9 cellular contexts compared by ENCODE assay signal in the genomic region with DNA sequence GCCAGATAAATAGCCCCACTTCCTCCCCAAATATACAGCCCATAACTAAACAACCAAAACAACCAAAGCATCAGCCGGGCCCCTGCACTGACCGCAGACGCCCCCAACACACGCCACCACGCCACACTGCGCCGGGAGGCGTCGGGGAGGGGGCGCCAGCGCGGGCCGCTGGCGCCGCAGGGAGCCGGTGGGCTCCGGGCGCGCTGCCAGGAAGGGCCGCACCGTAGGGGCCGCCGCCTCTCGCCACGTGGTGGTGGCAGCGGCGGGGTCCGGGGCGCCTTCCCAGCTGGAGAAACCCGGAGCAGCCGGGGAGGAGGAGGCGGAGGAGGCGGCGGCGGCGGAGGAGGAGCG. TPM values are rescaled to one million over a fixed set of nuclear protein-coding genes. Genes with fewer than 3 reads are reported as not detected.
A peak's percentile ranks its signal among the peaks of the same experiment; 100 is the strongest.
DNase-seq lines count a peak whose midpoint lies in the region; ATAC-seq and TF ChIP-seq lines count a peak whose summit lies in the region.
"Had no signal": no experiment of that assay in that cellular context is flagged by ENCODE, and none has a peak within 500 bp of the region (broad histone marks: within the 10 kb centered on the region; RNA-seq: fewer than 3 reads in every experiment).

No MANE protein-coding gene starts in this region.

- H3K4me3 ChIP-seq in suprapubic skin, result peak overlapping the region; percentile 99

- H3K9me3 ChIP-seq in suprapubic skin, result no peaks in the 10 kb centered on the region

- H3K4me1 ChIP-seq in suprapubic skin, result peaks cover 30% of the 10 kb centered on the region

- peaks cover 31% of the 10 kb centered on the region for H3K4me1 Mint-ChIP-seq in activated naive CD4-positive, alpha-beta T cell treated with anti-CD3 and anti-CD28 coated beads, Interleukin-2, amount 10 ng/mL, durations not matched to agents 7 days and 5 days
- H3K4me1 Mint-ChIP-seq in activated T-helper 1 cell treated with anti-CD3 and anti-CD28 coated beads, Interleukin-12 subunit alpha, Interleukin-12 subunit beta, Interleukin-2, Interleukin-4 antibody, amounts not matched to agents 30 ng/mL and 10 ng/mL and 1 ng/mL, durations not matched to agents 14 hours and 24 hours and 36 hours (ENCODE audit: low read depth), result peaks cover 47% of the 10 kb centered on the region
- peaks cover 50% of the 10 kb centered on the region in 2 donors for H3K4me1 Mint-ChIP-seq in immature natural killer cell

- peak overlapping the region; percentile 88 for H3K27ac ChIP-seq in suprapubic skin

- H3K4me3 Mint-ChIP-seq in activated naive CD4-positive, alpha-beta T cell treated with anti-CD3 and anti-CD28 coated beads, Interleukin-2, amount 10 ng/mL, durations not matched to agents 7 days and 5 days, result peak overlapping the region; percentile 79
- H3K4me3 Mint-ChIP-seq in activated T-helper 1 cell treated with anti-CD3 and anti-CD28 coated beads, Interleukin-12 subunit alpha, Interleukin-12 subunit beta, Interleukin-2, Interleukin-4 antibody, amounts not matched to agents 30 ng/mL and 10 ng/mL and 1 ng/mL, durations not matched to agents 14 hours and 24 hours and 36 hours, result peak overlapping the region; percentile 96
- peak overlapping the region; percentile 89 to 97 (median 91) for H3K4me3 Mint-ChIP-seq in immature natural killer cell

- H3K27me3 ChIP-seq in suprapubic skin, result no peaks in the 10 kb centered on the region

- ATAC-seq in HG03342 (IDR thresholded peaks at IDR 0.05; ENCODE audit: unreplicated experiment), result no peak
- no peak for ATAC-seq in GM18867 (IDR thresholded peaks at IDR 0.05; ENCODE audit: unreplicated experiment)

- intact Hi-C loops in activated T-helper 1 cell treated with anti-CD3 and anti-CD28 coated beads, Interleukin-12 subunit alpha, Interleukin-12 subunit beta, Interleukin-2, Interleukin-4 antibody, amounts not matched to agents 30 ng/mL and 10 ng/mL and 1 ng/mL, durations not matched to agents 14 hours and 24 hours and 36 hours (cut with micrococcal nuclease), result loop anchor here (2.0 kb wide), 1 partner anchor 43 kb away; no protein-coding TSS in a partner anchor
- intact Hi-C loops in posterior vena cava (cut with DNase I), result no loop called here

- peaks cover 8% of the 10 kb centered on the region for H3K36me3 ChIP-seq in suprapubic skin

- no peaks in the 10 kb centered on the region for H3K9me3 Mint-ChIP-seq in activated naive CD4-positive, alpha-beta T cell treated with anti-CD3 and anti-CD28 coated beads, Interleukin-2, amount 10 ng/mL, durations not matched to agents 7 days and 5 days
- H3K9me3 Mint-ChIP-seq in activated T-helper 1 cell treated with anti-CD3 and anti-CD28 coated beads, Interleukin-12 subunit alpha, Interleukin-12 subunit beta, Interleukin-2, Interleukin-4 antibody, amounts not matched to agents 30 ng/mL and 10 ng/mL and 1 ng/mL, durations not matched to agents 14 hours and 24 hours and 36 hours, result no peaks in the 10 kb centered on the region
- H3K9me3 Mint-ChIP-seq in immature natural killer cell, result no peaks in the 10 kb centered on the region

- TF ChIP-seq EP300 in suprapubic skin (IDR thresholded peaks at IDR 0.05), result no peak

- no peak for TF ChIP-seq POLR2A in suprapubic skin (IDR thresholded peaks at IDR 0.05)

- CTCF ChIA-PET in activated naive CD4-positive, alpha-beta T cell treated with anti-CD3 and anti-CD28 coated beads, Interleukin-2, amount 10 ng/mL, durations not matched to agents 7 days and 5 days (lab: Charles Lee), result interaction anchor here (0.9 kb wide), 1 partner anchor 40 kb away, joined by 3 read pairs; the partner anchor contains the start of gene TBX21

- WGBS in suprapubic skin, result 1% methylated on average over 36 of the region's 37 CpGs

- H3K27me3 Mint-ChIP-seq in activated naive CD4-positive, alpha-beta T cell treated with anti-CD3 and anti-CD28 coated beads, Interleukin-2, amount 10 ng/mL, durations not matched to agents 7 days and 5 days, result peaks cover 28% of the 10 kb centered on the region
- H3K27me3 Mint-ChIP-seq in activated T-helper 1 cell treated with anti-CD3 and anti-CD28 coated beads, Interleukin-12 subunit alpha, Interleukin-12 subunit beta, Interleukin-2, Interleukin-4 antibody, amounts not matched to agents 30 ng/mL and 10 ng/mL and 1 ng/mL, durations not matched to agents 14 hours and 24 hours and 36 hours (ENCODE audit: insufficient read depth), result no peaks in the 10 kb centered on the region
- H3K27me3 Mint-ChIP-seq in immature natural killer cell (ENCODE audit: low read depth in 3 of 3), result peaks cover 2 to 8% (median 5%) of the 10 kb centered on the region in 3 donors

- H3K27ac Mint-ChIP-seq in activated naive CD4-positive, alpha-beta T cell treated with anti-CD3 and anti-CD28 coated beads, Interleukin-2, amount 10 ng/mL, durations not matched to agents 7 days and 5 days, result peak overlapping the region; percentile 28
- peak overlapping the region; percentile 89 for H3K27ac Mint-ChIP-seq in activated T-helper 1 cell treated with anti-CD3 and anti-CD28 coated beads, Interleukin-12 subunit alpha, Interleukin-12 subunit beta, Interleukin-2, Interleukin-4 antibody, amounts not matched to agents 30 ng/mL and 10 ng/mL and 1 ng/mL, durations not matched to agents 14 hours and 24 hours and 36 hours
- H3K27ac Mint-ChIP-seq in immature natural killer cell, result peak overlapping the region; percentile 80 to 90 (median 90)

- no peak for TF ChIP-seq CTCF in suprapubic skin (IDR thresholded peaks at IDR 0.05)

- H3K36me3 Mint-ChIP-seq in activated naive CD4-positive, alpha-beta T cell treated with anti-CD3 and anti-CD28 coated beads, Interleukin-2, amount 10 ng/mL, durations not matched to agents 7 days and 5 days, result no peaks in the 10 kb centered on the region
- H3K36me3 Mint-ChIP-seq in activated T-helper 1 cell treated with anti-CD3 and anti-CD28 coated beads, Interleukin-12 subunit alpha, Interleukin-12 subunit beta, Interleukin-2, Interleukin-4 antibody, amounts not matched to agents 30 ng/mL and 10 ng/mL and 1 ng/mL, durations not matched to agents 14 hours and 24 hours and 36 hours (ENCODE audit: low read depth), result peaks cover 4% of the 10 kb centered on the region
- H3K36me3 Mint-ChIP-seq in immature natural killer cell, result no peaks in the 10 kb centered on the region

- DNase-seq in activated naive CD4-positive, alpha-beta T cell treated with anti-CD3 and anti-CD28 coated beads, Interleukin-2, amount 10 ng/mL, durations not matched to agents 7 days and 5 days, result no peak
- DNase-seq in activated naive CD4-positive, alpha-beta T cell treated with Interleukin-2 at 50 U/mL for 16 hours, result no peak
- no peak for DNase-seq in activated T-helper 1 cell treated with anti-CD3 and anti-CD28 coated beads, Interleukin-12 subunit alpha, Interleukin-12 subunit beta, Interleukin-2, Interleukin-4 antibody, amounts not matched to agents 30 ng/mL and 10 ng/mL and 1 ng/mL, durations not matched to agents 14 hours and 24 hours and 36 hours (ENCODE audit: low spot score)
- DNase-seq in immature natural killer cell, result peak; percentile 47 to 65 (median 49)
- DNase-seq in suprapubic skin (ENCODE audit: low spot score in 2 of 2), result no peak
- no peak for DNase-seq in posterior vena cava (ENCODE audit: low spot score)

RNA-seq across cellular contexts. Expression of gene TBKBP1, which starts 0.3 kb away (rescaled TPM):
- 11.6 and 12.4 TPM in 2 replicates for total RNA-seq in activated T-helper 1 cell treated with anti-CD3 and anti-CD28 coated beads, Interleukin-12 subunit alpha, Interleukin-12 subunit beta, Interleukin-2, Interleukin-4 antibody, amounts not matched to agents 30 ng/mL and 10 ng/mL and 1 ng/mL, durations not matched to agents 14 hours and 24 hours and 36 hours
- 1 to 10 TPM; 1.3 to 2.3 (median 2.2) TPM for polyA plus RNA-seq in immature natural killer cell
- total RNA-seq in suprapubic skin (10 to 100 TPM in 1 of 4 donors, 1 to 10 TPM in 3; 4.9 to 10.5 (median 8.4) TPM), posterior vena cava (10 to 100 TPM; 10.7 to 13.8 TPM)

RNA-seq across cellular contexts. Expression of gene TBX21, which starts 39.4 kb away (rescaled TPM):
- total RNA-seq in activated T-helper 1 cell treated with anti-CD3 and anti-CD28 coated beads, Interleukin-12 subunit alpha, Interleukin-12 subunit beta, Interleukin-2, Interleukin-4 antibody, amounts not matched to agents 30 ng/mL and 10 ng/mL and 1 ng/mL, durations not matched to agents 14 hours and 24 hours and 36 hours, result 89.8 and 90.8 TPM in 2 replicates
- polyA plus RNA-seq in immature natural killer cell, result 100 to 1,000 TPM; 199 to 385 (median 225) TPM
- total RNA-seq in suprapubic skin, result under 1 TPM in 1 of 4 donors, not detected in 3; 0.80 TPM
- total RNA-seq in posterior vena cava, result under 1 TPM; 0.48 to 0.65 TPM
- total RNA-seq: dermis microvascular lymphatic vessel endothelial cell had no signal

RNA-seq across cellular contexts. Expression of gene KPNB1, which starts 43.9 kb away (rescaled TPM):
- 718 and 719 TPM in 2 replicates for total RNA-seq in activated T-helper 1 cell treated with anti-CD3 and anti-CD28 coated beads, Interleukin-12 subunit alpha, Interleukin-12 subunit beta, Interleukin-2, Interleukin-4 antibody, amounts not matched to agents 30 ng/mL and 10 ng/mL and 1 ng/mL, durations not matched to agents 14 hours and 24 hours and 36 hours
- polyA plus RNA-seq in immature natural killer cell, result 10 to 100 TPM; 15.8 to 27.9 (median 17.3) TPM
- total RNA-seq in suprapubic skin (100 to 1,000 TPM; 100 to 162 (median 139) TPM), posterior vena cava (100 to 1,000 TPM; 193 to 198 TPM)

Comparison
In these comparisons a context has a peak if more than half of its experiments do, and no peak if none do; other contexts are left out.
1. DNase-seq: peak in immature natural killer cell (3 of 3); none in activated naive CD4-positive, alpha-beta T cell treated with anti-CD3 and anti-CD28 coated beads, Interleukin-2, amount 10 ng/mL, durations not matched to agents 7 days and 5 days (single experiment), activated naive CD4-positive, alpha-beta T cell treated with Interleukin-2 at 50 U/mL for 16 hours (single experiment), activated T-helper 1 cell treated with anti-CD3 and anti-CD28 coated beads, Interleukin-12 subunit alpha, Interleukin-12 subunit beta, Interleukin-2, Interleukin-4 antibody, amounts not matched to agents 30 ng/mL and 10 ng/mL and 1 ng/mL, durations not matched to agents 14 hours and 24 hours and 36 hours (single experiment), suprapubic skin (0 of 2) and posterior vena cava (single experiment).
2. H3K27ac Mint-ChIP-seq: peak in every context shown above with its lines; median percentile 90 in immature natural killer cell; 89 in activated T-helper 1 cell treated with anti-CD3 and anti-CD28 coated beads, Interleukin-12 subunit alpha, Interleukin-12 subunit beta, Interleukin-2, Interleukin-4 antibody, amounts not matched to agents 30 ng/mL and 10 ng/mL and 1 ng/mL, durations not matched to agents 14 hours and 24 hours and 36 hours; 28 in activated naive CD4-positive, alpha-beta T cell treated with anti-CD3 and anti-CD28 coated beads, Interleukin-2, amount 10 ng/mL, durations not matched to agents 7 days and 5 days.
3. RNA of gene TBX21, which starts 39.4 kb away (total RNA-seq): 89.8 to 90.8 TPM in activated T-helper 1 cell treated with anti-CD3 and anti-CD28 coated beads, Interleukin-12 subunit alpha, Interleukin-12 subunit beta, Interleukin-2, Interleukin-4 antibody, amounts not matched to agents 30 ng/mL and 10 ng/mL and 1 ng/mL, durations not matched to agents 14 hours and 24 hours and 36 hours; 0.48 to 0.65 TPM in posterior vena cava and 0.80 TPM in suprapubic skin; every median in the first group is over 10 times any median in the second.
4. Peak in every context shown above with its lines, with median percentiles within 50 percentile points of each other: H3K4me3 Mint-ChIP-seq.